In genomic region chr3:63232764-63233396, GRCh38 we compare ENCODE assay signal across 11 cellular contexts. TPM values are rescaled to one million over a fixed set of nuclear protein-coding genes. Genes with fewer than 3 reads are reported as not detected.
DNase-seq lines count a peak whose midpoint lies in the region; TF ChIP-seq lines count a peak whose summit lies in the region.
"Had no signal": no experiment of that assay in that cellular context is flagged by ENCODE, and none has a peak within 500 bp of the region (broad histone marks: within the 10 kb centered on the region; RNA-seq: fewer than 3 reads in every experiment).

No MANE protein-coding gene starts in this region.

- H4K20me1 ChIP-seq in OCI-LY7 (ENCODE audit: insufficient read depth, low read length), result no peaks in the 10 kb centered on the region

- H3K9me3 ChIP-seq in OCI-LY7 (ENCODE audit: low read length), result peaks cover 9% of the 10 kb centered on the region; the same call in 1 of the 2 replicates
- no peaks in the 10 kb centered on the region for H3K9me3 ChIP-seq in esophagus muscularis mucosa
- H3K9me3 ChIP-seq in uterus, result no peaks in the 10 kb centered on the region
- H3K9me3 ChIP-seq: mucosa of descending colon had no signal

- 67% methylated on average over 3 of the region's 3 CpGs for WGBS in esophagus muscularis mucosa

- no TSS peak for BruUV-seq in OCI-LY7 (replicated peaks; lab: Mats Ljungman, UMichigan)

- TF ChIP-seq POLR2A in esophagus muscularis mucosa (IDR thresholded peaks at IDR 0.05; ENCODE audit: low read depth), result no peak
- TF ChIP-seq POLR2A in uterus (IDR thresholded peaks at IDR 0.05), result no peak

- no peaks in the 10 kb centered on the region for H3K36me3 ChIP-seq in OCI-LY7 (ENCODE audit: insufficient read depth, low read length)
- H3K36me3 ChIP-seq in esophagus muscularis mucosa, result no peaks in the 10 kb centered on the region
- no peaks in the 10 kb centered on the region for H3K36me3 ChIP-seq in uterus

- no peaks in the 10 kb centered on the region for H3K79me2 ChIP-seq in OCI-LY7 (ENCODE audit: insufficient read depth, low read depth, low read length)

- DNase-seq in SIG-M5 treated with dmso at 0.1 percent for 504 hours (lab: John Stamatoyannopoulos, UW; ENCODE audit: unreplicated experiment), result peak; percentile 80
- no peak for DNase-seq in SIG-M5 (lab: John Stamatoyannopoulos, UW)
- peak; percentile 42 for DNase-seq in OCI-LY7 (ENCODE audit: low spot score)
- no peak for DNase-seq in esophagus muscularis mucosa (ENCODE audit: extremely low spot score)
- DNase-seq in superior temporal gyrus (ENCODE audit: extremely low spot score), result peak; percentile 72
- DNase-seq in UCSD-AML1 (lab: John Stamatoyannopoulos, UW; ENCODE audit: unreplicated experiment), result no peak
- no peak for DNase-seq in uterus
- DNase-seq in GM20000 (ENCODE audit: low spot score), result no peak
- DNase-seq: activated CD8-positive, alpha-beta memory T cell treated with anti-CD3 and anti-CD28 coated beads, Interleukin-2, amount 10 ng/mL, durations not matched to agents 7 days and 5 days; EL; mucosa of descending colon had no signal

- no peak overlapping the region for H3K27ac ChIP-seq in OCI-LY7 (ENCODE audit: low read depth, low read length, poor library complexity, severe bottlenecking)
- H3K27ac ChIP-seq in esophagus muscularis mucosa (replicated peaks in 1 of 4), result no peak overlapping the region
- no peak overlapping the region for H3K27ac ChIP-seq in uterus

- H3K4me1 ChIP-seq in OCI-LY7 (ENCODE audit: insufficient read depth, low read length, poor library complexity, severe bottlenecking) (peaks cover 4% of the 10 kb centered on the region), esophagus muscularis mucosa (no peaks in the 10 kb centered on the region), uterus (no peaks in the 10 kb centered on the region)

- H3K4me3 ChIP-seq in OCI-LY7 (ENCODE audit: low read depth, low read length, poor library complexity, severe bottlenecking) (no peak overlapping the region), esophagus muscularis mucosa (no peak overlapping the region), uterus (no peak overlapping the region)
- H3K4me3 ChIP-seq: mucosa of descending colon had no signal

- no peaks in the 10 kb centered on the region for H3K27me3 ChIP-seq in esophagus muscularis mucosa
- H3K27me3 ChIP-seq in uterus, result no peaks in the 10 kb centered on the region

- TF ChIP-seq EP300 in esophagus muscularis mucosa (IDR thresholded peaks at IDR 0.05), result no peak

- no peaks in the 10 kb centered on the region; the same call in 1 of the 2 replicates for H3K9me2 ChIP-seq in OCI-LY7 (ENCODE audit: insufficient read depth, low read length)

- POLR2A ChIA-PET in OCI-LY7 (lab: Charles Lee), result no interaction called here

- H3K4me2 ChIP-seq in OCI-LY7 (ENCODE audit: low read length), result no peak overlapping the region

- CTCF ChIA-PET in OCI-LY7 (lab: Charles Lee; ENCODE audit: unreplicated experiment), result no interaction called here

- intact Hi-C loops in OCI-LY7 (cut with micrococcal nuclease; ENCODE audit: unreplicated experiment), result loop anchor here (1.0 kb wide), 1 partner anchor 568 kb away; no protein-coding TSS in a partner anchor
- intact Hi-C loops in esophagus muscularis mucosa (cut with DNase I), result no loop called here
- intact Hi-C loops in uterus (cut with DNase I; ENCODE audit: low total_unique reads), result no loop called here

- peak; percentile 86 for TF ChIP-seq CTCF in OCI-LY7 (conservative IDR thresholded peaks at IDR 0.05; ENCODE audit: low read length)
- TF ChIP-seq CTCF in esophagus muscularis mucosa (IDR thresholded peaks at IDR 0.05), result peak in 2 of 3 experiments; percentile 15 to 18
- no peak for TF ChIP-seq CTCF in uterus (IDR thresholded peaks at IDR 0.05)
- no peak for TF ChIP-seq CTCF in GM20000 (IDR thresholded peaks at IDR 0.05; ENCODE audit: extremely low read depth, missing control alignments)

- H2AFZ ChIP-seq in OCI-LY7 (ENCODE audit: low read length), result no peak overlapping the region

RNA-seq across cellular contexts. Expression of gene SYNPR, which starts 45.2 kb away (rescaled TPM):
- total RNA-seq in OCI-LY7 (2014; rRNA removed; shearing (Covaris generic)), result not detected in 2 replicates
- not detected in 2 replicates for total RNA-seq in OCI-LY7 (2022)
- total RNA-seq in esophagus muscularis mucosa, result under 1 TPM in 2 of 4 donors, not detected in 2; 0.17 to 0.58 TPM
- total RNA-seq in uterus, result 1 to 10 TPM in 1 of 4 donors, not detected in 3; 1.7 TPM
- total RNA-seq: activated CD8-positive, alpha-beta memory T cell treated with anti-CD3 and anti-CD28 coated beads, Interleukin-2, amount 10 ng/mL, durations not matched to agents 7 days and 5 days; mucosa of descending colon had no signal

Comparison
In these comparisons a context has a peak if more than half of its experiments do, and no peak if none do; other contexts are left out.
1. DNase-seq: peak in SIG-M5 treated with dmso at 0.1 percent for 504 hours (single experiment), OCI-LY7 (single experiment) and superior temporal gyrus (single experiment); none in SIG-M5 (single experiment), esophagus muscularis mucosa (single experiment), UCSD-AML1 (single experiment), uterus (0 of 2) and GM20000 (single experiment).
2. CTCF ChIP-seq: peak in OCI-LY7 (single experiment) and esophagus muscularis mucosa (2 of 3); none in uterus (0 of 4) and GM20000 (single experiment).